18 cellular contexts compared by ENCODE assay signal in genomic region chr6:29810371-29810770, GRCh38. TPM values are rescaled to one million over a fixed set of nuclear protein-coding genes. Genes with fewer than 3 reads are reported as not detected.
DNase-seq lines count a peak whose midpoint lies in the region; ATAC-seq and TF ChIP-seq lines count a peak whose summit lies in the region.
"Had no signal": no experiment of that assay in that cellular context is flagged by ENCODE, and none has a peak within 500 bp of the region (broad histone marks: within the 10 kb centered on the region; RNA-seq: fewer than 3 reads in every experiment).

No MANE protein-coding gene starts in this region.

- ATAC-seq in GM23338 (no peak), HG02852 (IDR thresholded peaks at IDR 0.05; ENCODE audit: unreplicated experiment) (no peak)
- ATAC-seq: CD8-positive, alpha-beta T cell had no signal

- H3K36me3 Mint-ChIP-seq in osteocyte (ENCODE audit: unreplicated experiment): no peaks in the 10 kb centered on the region
- H3K36me3 Mint-ChIP-seq in GM23338 (ENCODE audit: low read depth): no peaks in the 10 kb centered on the region
- H3K36me3 Mint-ChIP-seq: CD4-positive, CD25-positive, alpha-beta regulatory T cell; CD8-positive, alpha-beta T cell had no signal

- TF ChIP-seq CTCF in LNCaP clone FGC (IDR thresholded peaks at IDR 0.05; ENCODE audit: control insufficient read depth, extremely low read depth, insufficient read depth): no peak
- no peak for TF ChIP-seq CTCF in esophagus muscularis mucosa (IDR thresholded peaks at IDR 0.05)
- TF ChIP-seq CTCF in osteocyte (IDR thresholded peaks at IDR 0.05): no peak
- no peak for TF ChIP-seq CTCF in GM23338 (conservative IDR thresholded peaks at IDR 0.05; ENCODE audit: low read depth in 2 of 2)

- intact Hi-C loops in esophagus muscularis mucosa (cut with DNase I): no loop called here

- no peak overlapping the region for H2AFZ ChIP-seq in GM23338

- DNase-seq in LNCaP clone FGC (ENCODE audit: low read depth): peak; percentile 70
- peak; percentile 31 for DNase-seq in esophagus muscularis mucosa (ENCODE audit: extremely low spot score)
- DNase-seq in osteocyte (ENCODE audit: extremely low spot score, unreplicated experiment): peak; percentile 10
- DNase-seq in GM23338 (ENCODE audit: low spot score): no peak
- no peak for DNase-seq in activated CD4-positive, alpha-beta T cell treated with anti-CD3 and anti-CD28 coated beads for 1 hour
- DNase-seq: Caco-2; CD4-positive, CD25-positive, alpha-beta regulatory T cell; CD8-positive, alpha-beta T cell; DMS153; DND-41; H7; HCEC 1CT had no signal

- H3K27ac ChIP-seq in esophagus muscularis mucosa (replicated peaks in 1 of 4) (no peak overlapping the region), GM23338 (ENCODE audit: low read depth) (no peak overlapping the region)
- H3K27ac ChIP-seq: 22Rv1, BLaER1, C4-2B had no signal

- H3K9me3 ChIP-seq in esophagus muscularis mucosa: no peaks in the 10 kb centered on the region
- H3K9me3 ChIP-seq: BLaER1, Caco-2 had no signal

- peaks cover under 1% of the 10 kb centered on the region for H3K9me3 Mint-ChIP-seq in osteocyte (ENCODE audit: unreplicated experiment)
- H3K9me3 Mint-ChIP-seq in GM23338: no peaks in the 10 kb centered on the region
- H3K9me3 Mint-ChIP-seq: CD8-positive, alpha-beta T cell had no signal

- H3K4me3 ChIP-seq in LNCaP clone FGC (ENCODE audit: low read depth, low read length) (no peak overlapping the region), esophagus muscularis mucosa (no peak overlapping the region), GM23338 (no peak overlapping the region)
- H3K4me3 ChIP-seq: BLaER1 had no signal

- no peaks in the 10 kb centered on the region for H3F3A ChIP-seq in GM23338 (replicated peaks; ENCODE audit: low read depth)

- no peaks in the 10 kb centered on the region for H3K4me1 Mint-ChIP-seq in osteocyte (ENCODE audit: unreplicated experiment)
- H3K4me1 Mint-ChIP-seq in GM23338: no peaks in the 10 kb centered on the region
- H3K4me1 Mint-ChIP-seq: B cell; CD4-positive, CD25-positive, alpha-beta regulatory T cell had no signal

- H3K27me3 ChIP-seq in esophagus muscularis mucosa: peaks cover 0 to 9% (median 0%) of the 10 kb centered on the region in 4 donors
- no peaks in the 10 kb centered on the region for H3K27me3 ChIP-seq in GM23338 (ENCODE audit: insufficient read depth)
- H3K27me3 ChIP-seq: BLaER1 had no signal

- H3K27ac Mint-ChIP-seq in osteocyte (ENCODE audit: unreplicated experiment) (no peak overlapping the region), GM23338 (no peak overlapping the region)
- H3K27ac Mint-ChIP-seq: B cell; CD4-positive, CD25-positive, alpha-beta regulatory T cell; CD8-positive, alpha-beta T cell had no signal

- H3K36me3 ChIP-seq in esophagus muscularis mucosa (no peaks in the 10 kb centered on the region), GM23338 (ENCODE audit: insufficient read depth) (no peaks in the 10 kb centered on the region)
- H3K36me3 ChIP-seq: BLaER1 had no signal

- TF ChIP-seq EP300 in esophagus muscularis mucosa (IDR thresholded peaks at IDR 0.05): no peak

- H3K27me3 Mint-ChIP-seq in osteocyte (ENCODE audit: unreplicated experiment) (peaks cover 41% of the 10 kb centered on the region), GM23338 (ENCODE audit: insufficient read depth, low read depth, poor library complexity) (peaks cover 8% of the 10 kb centered on the region)

- no peak overlapping the region for H3K4me2 ChIP-seq in GM23338
- H3K4me2 ChIP-seq: BLaER1 had no signal

- TF ChIP-seq POLR2A in esophagus muscularis mucosa (IDR thresholded peaks at IDR 0.05; ENCODE audit: low read depth): no peak

- WGBS in esophagus muscularis mucosa: 57% methylated on average over 2 of the region's 2 CpGs

- no peaks in the 10 kb centered on the region for H3K79me2 ChIP-seq in GM23338 (replicated peaks; ENCODE audit: insufficient read depth)

- H3K4me1 ChIP-seq in esophagus muscularis mucosa (no peaks in the 10 kb centered on the region), GM23338 (ENCODE audit: insufficient read depth) (no peaks in the 10 kb centered on the region)
- H3K4me1 ChIP-seq: BLaER1 had no signal

- H4K20me1 ChIP-seq in GM23338 (replicated peaks; ENCODE audit: insufficient read depth): no peaks in the 10 kb centered on the region
- H4K20me1 ChIP-seq: BLaER1 had no signal

- H3K9me2 ChIP-seq in GM23338 (ENCODE audit: insufficient read depth): no peaks in the 10 kb centered on the region

- H3K4me3 Mint-ChIP-seq in osteocyte (ENCODE audit: unreplicated experiment) (no peak overlapping the region), GM23338 (no peak overlapping the region)
- H3K4me3 Mint-ChIP-seq: B cell; CD4-positive, CD25-positive, alpha-beta regulatory T cell; CD8-positive, alpha-beta T cell had no signal

TF ChIP-seq in GM23338, 12 proteins besides CTCF, POLR2A, EP300 and RAD21 (continues in another document):
- TF ChIP-seq JUNB (IDR thresholded peaks at IDR 0.05; ENCODE audit: unreplicated experiment): no peak
- TF ChIP-seq ZNF114 (CRISPR knock-in tag; IDR thresholded peaks at IDR 0.05): no peak
- no peak for TF ChIP-seq CREB1 (CRISPR knock-in tag; IDR thresholded peaks at IDR 0.05; ENCODE audit: low read depth)
- no peak for TF ChIP-seq NANOG (IDR thresholded peaks at IDR 0.05; ENCODE audit: borderline replicate concordance)
- no peak for TF ChIP-seq ZNF331 (CRISPR knock-in tag; IDR thresholded peaks at IDR 0.05; ENCODE audit: low read depth)
- no peak for TF ChIP-seq STAT1 (IDR thresholded peaks at IDR 0.05; ENCODE audit: unreplicated experiment)
- TF ChIP-seq ZNF462 (CRISPR knock-in tag; IDR thresholded peaks at IDR 0.05): no peak
- TF ChIP-seq EZH2phosphoT487 (IDR thresholded peaks at IDR 0.05; ENCODE audit: unreplicated experiment): no peak
- TF ChIP-seq POLR2AphosphoS5 (IDR thresholded peaks at IDR 0.05; ENCODE audit: low read depth): no peak

RNA-seq across cellular contexts. Expression of gene HLA-G, which starts 17.3 kb away (rescaled TPM):
- total RNA-seq in esophagus muscularis mucosa: not detected
- total RNA-seq in osteocyte: 0.32 and 0.68 TPM in 2 replicates
- total RNA-seq in GM23338 (2014; rRNA removed; shearing (Covaris generic)): 1.5 and 2.8 TPM in 2 replicates
- polyA plus RNA-seq in GM23338 (2016; fragmentation: Nextera tagmentation; extraction: Ambion mirVana): 2.5 and 2.6 TPM in 2 replicates
- total RNA-seq: Caco-2 had no signal
- polyA plus RNA-seq: AG04450 had no signal

Comparison
In these comparisons a context has a peak if more than half of its experiments do, and no peak if none do; other contexts are left out.
1. DNase-seq: peak in LNCaP clone FGC (single experiment), esophagus muscularis mucosa (single experiment) and osteocyte (single experiment); none in GM23338 (single experiment) and activated CD4-positive, alpha-beta T cell treated with anti-CD3 and anti-CD28 coated beads for 1 hour (single experiment).